20 cellular contexts compared by ENCODE assay signal in the genomic region with DNA sequence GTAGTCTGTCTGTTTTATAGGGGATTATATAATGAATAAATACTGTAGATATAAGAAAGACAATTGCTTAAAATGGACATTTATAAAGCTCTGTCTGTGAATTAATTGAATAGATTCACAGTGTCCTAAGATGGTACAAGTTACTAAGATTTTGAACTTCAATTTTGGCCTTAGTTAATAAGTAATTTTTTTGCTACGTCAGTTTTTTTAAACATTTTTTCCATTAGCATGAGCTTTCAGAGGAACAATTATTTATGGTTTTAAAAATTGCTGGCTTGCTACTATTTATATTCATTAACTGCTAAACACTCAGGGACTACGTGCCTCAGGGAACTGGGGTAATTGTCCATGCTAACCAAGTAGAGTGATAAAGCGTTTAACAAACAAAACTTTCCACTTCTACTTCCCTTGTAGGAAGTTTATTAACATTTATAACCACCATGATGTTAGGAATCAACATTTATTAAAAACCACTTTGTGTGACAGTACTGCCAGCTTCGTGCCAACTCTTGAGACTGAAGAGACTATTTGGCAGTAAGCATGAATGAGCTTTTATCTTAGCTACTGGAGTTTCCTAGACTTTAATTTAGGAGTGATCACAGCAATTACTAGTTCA.
"Had no signal": no experiment of that assay in that cellular context is flagged by ENCODE, and none has a peak within 500 bp of the region (broad histone marks: within the 10 kb centered on the region; RNA-seq: fewer than 3 reads in every experiment).

No MANE protein-coding gene starts in this region.

- H3K4me1 ChIP-seq: transverse colon, vagina had no signal

- H3K27me3 Mint-ChIP-seq: effector memory CD8-positive, alpha-beta T cell had no signal

- H3K9me3 ChIP-seq: transverse colon, vagina had no signal

- H3K36me3 ChIP-seq: transverse colon, vagina, WERI-Rb-1 had no signal

- H3K36me3 Mint-ChIP-seq: activated naive CD8-positive, alpha-beta T cell had no signal

- DNase-seq: activated CD4-positive, alpha-beta T cell treated with anti-CD3 and anti-CD28 coated beads for 1 hour; activated CD4-positive, alpha-beta T cell treated with anti-CD3 and anti-CD28 coated beads, Interleukin-2, amount 50 U/mL, for 4 hours; activated gamma-delta T cell; effector memory CD8-positive, alpha-beta T cell; foreskin keratinocyte; glutamatergic neuron; hippocampal formation; islet precursor cell; midbrain; occipital lobe; right cardiac atrium; stimulated activated CD4-positive, alpha-beta T cell treated with anti-CD3 and anti-CD28 coated beads, Interleukin-2, amount 100 ng/mL, for 24 hours; stimulated activated naive CD8-positive, alpha-beta T cell treated with anti-CD3 and anti-CD28 coated beads, Interleukin-15, Interleukin-2, amounts not matched to agents 100 U/mL and 50 U/mL, for 24 hours; T-helper 2 cell; transverse colon; WERI-Rb-1 had no signal

- ATAC-seq: effector memory CD8-positive, alpha-beta T cell; foreskin keratinocyte; left lobe of liver; right cardiac atrium; stimulated activated naive CD8-positive, alpha-beta T cell treated with anti-CD3 and anti-CD28 coated beads, Interleukin-15, Interleukin-2, amounts not matched to agents 100 U/mL and 50 U/mL, for 24 hours had no signal

- H3K27me3 ChIP-seq: foreskin keratinocyte, transverse colon, vagina had no signal

- H3K4me3 ChIP-seq: transverse colon, vagina had no signal

- H3K27ac ChIP-seq: epithelial cell of prostate, foreskin keratinocyte, transverse colon, vagina, WERI-Rb-1 had no signal

- H3K4me3 Mint-ChIP-seq: activated naive CD8-positive, alpha-beta T cell; effector memory CD8-positive, alpha-beta T cell had no signal

- H3K27ac Mint-ChIP-seq: activated naive CD8-positive, alpha-beta T cell; effector memory CD8-positive, alpha-beta T cell had no signal
